ENCODE assay signal across 8 cellular contexts in the genomic region with DNA sequence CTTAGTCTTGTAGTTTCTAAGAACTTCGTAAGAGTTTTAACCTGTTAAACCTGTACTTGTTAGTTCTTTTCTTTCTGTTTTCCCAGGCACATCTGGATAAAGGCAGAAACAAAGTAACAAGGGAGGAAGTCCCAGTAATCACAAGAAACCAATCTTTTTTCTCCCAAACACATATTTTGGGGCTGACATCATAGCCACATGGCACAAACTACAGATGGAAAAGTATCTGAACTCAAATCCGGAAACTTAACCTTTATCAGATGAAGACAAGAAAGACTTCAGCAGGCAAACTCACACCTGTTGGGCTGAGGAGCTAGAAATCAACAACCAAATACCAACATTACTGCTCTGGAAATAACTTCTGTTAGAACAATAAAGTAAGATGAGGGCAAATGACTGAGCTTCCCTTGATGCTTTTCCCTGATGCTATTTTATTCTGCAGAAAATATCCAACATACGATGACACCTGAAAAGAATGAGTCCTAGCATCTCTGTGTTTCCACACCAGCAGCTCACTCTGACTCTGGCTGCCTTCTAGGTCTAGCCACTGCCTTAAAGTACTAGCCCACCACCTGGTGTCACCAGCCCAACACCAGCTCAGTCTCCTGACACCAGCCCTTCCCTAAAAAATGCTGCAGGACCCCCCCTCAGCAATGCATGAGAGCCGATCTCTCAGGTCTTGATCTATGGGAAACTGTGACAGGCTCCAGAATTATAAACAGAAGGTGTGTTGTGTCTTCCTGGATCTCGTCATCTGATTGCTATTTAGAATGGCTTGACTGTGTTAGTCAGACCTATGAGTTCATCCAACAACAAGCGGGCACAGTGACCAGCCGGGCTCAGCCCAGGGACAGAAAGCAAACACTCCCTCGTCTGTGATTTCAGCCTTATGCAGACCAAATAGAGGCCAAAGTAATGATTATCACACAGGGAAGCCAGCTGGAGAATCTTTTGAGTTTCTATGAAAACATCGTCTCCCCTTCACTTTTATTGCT.
A peak's percentile ranks its signal among the peaks of the same experiment; 100 is the strongest.
DNase-seq lines count a peak whose midpoint lies in the region; ATAC-seq and TF ChIP-seq lines count a peak whose summit lies in the region.

No MANE protein-coding gene starts in this region.

- H3K27ac ChIP-seq in parathyroid adenoma, result no peak overlapping the region

- TF ChIP-seq CTCF in parathyroid adenoma (IDR thresholded peaks at IDR 0.05), result no peak

- no peaks in the 10 kb centered on the region for H3K36me3 ChIP-seq in parathyroid adenoma (ENCODE audit: control insufficient read depth, insufficient read depth, low read length)

- no peaks in the 10 kb centered on the region for H3K9me3 ChIP-seq in parathyroid adenoma (ENCODE audit: control insufficient read depth, low read length)

- no peaks in the 10 kb centered on the region for H3K27me3 ChIP-seq in parathyroid adenoma (ENCODE audit: control insufficient read depth, insufficient read depth, low read length)

- no peak overlapping the region for H3K4me3 ChIP-seq in parathyroid adenoma (ENCODE audit: low read depth, low read length)

- ATAC-seq in HG02759 (IDR thresholded peaks at IDR 0.05; ENCODE audit: unreplicated experiment), result no peak
- no peak for ATAC-seq in GM18502 (IDR thresholded peaks at IDR 0.05; ENCODE audit: poor library complexity, unreplicated experiment)

- in situ Hi-C loops in Caki2 (cut with HindIII; ENCODE audit: low pct_unique_long_range_greater_than_20kb, low sequenced_read_pairs) (no loop called here), SK-MEL-5 (cut with HindIII; ENCODE audit: low pct_unique_long_range_greater_than_20kb, low sequenced_read_pairs) (no loop called here)

- H3K9ac ChIP-seq in parathyroid adenoma, result no peak overlapping the region

- peak overlapping the region; percentile 35 for H2AFZ ChIP-seq in parathyroid adenoma

- DNase-seq in Caki2 (ENCODE audit: low read depth), result peak; percentile 91
- DNase-seq in SK-MEL-5 (ENCODE audit: low read depth, low spot score), result peak; percentile 80
- peak; percentile 77 for DNase-seq in fibroblast of the conjunctiva (ENCODE audit: low read depth)
- DNase-seq in cortex of kidney (lab: John Stamatoyannopoulos, UW), result no peak
- no peak for DNase-seq in SHP77 (lab: John Stamatoyannopoulos, UW)

- H3K4me2 ChIP-seq in parathyroid adenoma (ENCODE audit: low read length), result peak overlapping the region; percentile 30

- H3K79me2 ChIP-seq in parathyroid adenoma, result no peaks in the 10 kb centered on the region

- H3K4me1 ChIP-seq in parathyroid adenoma, result peaks cover 6% of the 10 kb centered on the region

Comparison
In these comparisons a context has a peak if more than half of its experiments do, and no peak if none do; other contexts are left out.
1. DNase-seq: peak in Caki2 (single experiment), SK-MEL-5 (single experiment) and fibroblast of the conjunctiva (single experiment); none in cortex of kidney (single experiment) and SHP77 (0 of 2).